13 cellular contexts compared by ENCODE assay signal in the genomic region with DNA sequence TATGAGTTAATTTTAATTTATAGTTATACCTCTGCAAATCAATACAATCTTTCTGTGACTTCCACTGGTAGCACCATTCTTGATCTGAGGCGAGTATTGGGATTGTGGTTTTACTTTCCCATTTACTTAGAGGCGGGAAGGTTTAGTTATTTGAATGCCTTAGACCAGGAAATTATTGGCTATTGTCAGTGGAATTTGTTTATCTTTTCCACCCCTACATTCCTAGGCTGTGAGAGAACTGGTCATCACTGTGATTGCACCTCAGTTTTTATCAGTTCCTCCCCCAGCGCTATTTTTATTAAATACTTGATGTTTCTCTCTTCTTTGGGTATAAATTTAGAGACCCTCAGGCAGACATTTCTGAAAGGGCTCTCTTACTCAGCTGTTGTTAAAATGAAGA. TPM values are rescaled to one million over a fixed set of nuclear protein-coding genes. Genes with fewer than 3 reads are reported as not detected.
DNase-seq lines count a peak whose midpoint lies in the region; ATAC-seq, FAIRE-seq and TF ChIP-seq lines count a peak whose summit lies in the region.
"Had no signal": no experiment of that assay in that cellular context is flagged by ENCODE, and none has a peak within 500 bp of the region (broad histone marks: within the 10 kb centered on the region; RNA-seq: fewer than 3 reads in every experiment).

No MANE protein-coding gene starts in this region.

- H3K27me3 ChIP-seq in GM23248 (replicated peaks; ENCODE audit: insufficient read depth) (no peaks in the 10 kb centered on the region), pancreas (no peaks in the 10 kb centered on the region)
- H3K27me3 ChIP-seq: colonic mucosa, upper lobe of left lung had no signal

- 0 out of 2 replicates have a peak overlapping the region, but pooled peaks have one; percentile 24 for H3K4me3 ChIP-seq in GM23248
- no peak overlapping the region for H3K4me3 ChIP-seq in fibroblast of villous mesenchyme (ENCODE audit: low read depth, low read length)
- H3K4me3 ChIP-seq in pancreas = no peak overlapping the region
- H3K4me3 ChIP-seq: colonic mucosa had no signal

- in situ Hi-C loops in GM23248 (cut with MboI) = no loop called here

- H3K9me3 ChIP-seq in GM23248 (ENCODE audit: low read depth) = no peaks in the 10 kb centered on the region
- H3K9me3 ChIP-seq in pancreas = no peaks in the 10 kb centered on the region
- H3K9me3 ChIP-seq: colonic mucosa, upper lobe of left lung had no signal

- H3K4me1 ChIP-seq in GM23248 (ENCODE audit: insufficient read depth) (peaks cover 40% of the 10 kb centered on the region), pancreas (no peaks in the 10 kb centered on the region)
- H3K4me1 ChIP-seq: colonic mucosa had no signal

- no peak overlapping the region for H3K9ac ChIP-seq in GM23248

- no peak for TF ChIP-seq CTCF in fibroblast of villous mesenchyme (IDR thresholded peaks at IDR 0.05; ENCODE audit: insufficient read depth, low read depth, low read length)
- no peak for TF ChIP-seq CTCF in pancreas (IDR thresholded peaks at IDR 0.05)

- 0 out of 2 replicates have a peak overlapping the region, but pooled peaks have one; percentile 14 for H3K27ac ChIP-seq in GM23248
- H3K27ac ChIP-seq in pancreas = peak overlapping the region in 2 of 4 donors; percentile 25 to 34
- H3K27ac ChIP-seq: colonic mucosa had no signal

- no peak for FAIRE-seq in pancreas (lab: Jason Lieb, UNC)

- H2AFZ ChIP-seq in GM23248 = no peak overlapping the region

- H3F3A ChIP-seq in GM23248 (ENCODE audit: insufficient read depth) = peaks cover 30% of the 10 kb centered on the region

- no peaks in the 10 kb centered on the region for H3K9me2 ChIP-seq in GM23248 (ENCODE audit: insufficient read depth)

- WGBS in GM23248 (ENCODE audit: low coverage in 1 of 2, low lambda C conversion rate in 2 of 2, missing lambda C conversion rate in 2 of 2), 2 experiments = 73 to 83% methylated on average over 3 of the region's 3 CpGs
- WGBS in pancreas, 2 donors = 58 to 65% methylated on average over 3 of the region's 3 CpGs

- DNase-seq in GM23248 (peak; percentile 36), fibroblast of villous mesenchyme (ENCODE audit: low read depth) (peak; percentile 67), pancreas (no peak), HK-2 (ENCODE audit: unreplicated experiment) (no peak), NCI-H146 (lab: John Stamatoyannopoulos, UW) (no peak), NCI-H2107 treated with DMSO at 0.1 percent for 48 hours (lab: John Stamatoyannopoulos, UW; ENCODE audit: unreplicated experiment) (no peak)
- DNase-seq: activated T-cell treated with anti-CD3 and anti-CD28 coated beads, Interleukin-2, amount 50 U/mL, for 1 hour; DMS153; T1000; upper lobe of left lung had no signal

- intact Hi-C loops in pancreas (cut with DNase I) = no loop called here

- peak overlapping the region; percentile 90 for H3K4me2 ChIP-seq in GM23248 (ENCODE audit: unreplicated experiment)

- H3K36me3 ChIP-seq in GM23248 (ENCODE audit: low read depth) = no peaks in the 10 kb centered on the region
- H3K36me3 ChIP-seq in pancreas = no peaks in the 10 kb centered on the region
- H3K36me3 ChIP-seq: colonic mucosa, upper lobe of left lung had no signal

- no peaks in the 10 kb centered on the region for H4K20me1 ChIP-seq in GM23248 (ENCODE audit: insufficient read depth)

- peaks cover 91% of the 10 kb centered on the region for H3K79me2 ChIP-seq in GM23248 (ENCODE audit: insufficient read depth)

- ATAC-seq in SK-N-SH treated with all-trans-retinoic acid at 6 μM for 48 hours (peak; percentile 36), pancreas (peak; percentile 24 to 73 (median 60)), HG02970 (IDR thresholded peaks at IDR 0.05; ENCODE audit: low FRiP score, unreplicated experiment) (no peak)

TF ChIP-seq in SK-N-SH treated with all-trans-retinoic acid at 6 μM for 48 hours, 23 proteins besides CTCF, POLR2A, EP300 and RAD21:
- TF ChIP-seq ARNTL (CRISPR knock-in tag; IDR thresholded peaks at IDR 0.05; ENCODE audit: borderline replicate concordance, low read depth) (no peak), ESRRG (CRISPR knock-in tag; IDR thresholded peaks at IDR 0.05) (no peak), ISL1 (CRISPR knock-in tag; IDR thresholded peaks at IDR 0.05) (no peak), CSDC2 (CRISPR knock-in tag; IDR thresholded peaks at IDR 0.05) (no peak), BACH2 (CRISPR knock-in tag; IDR thresholded peaks at IDR 0.05; ENCODE audit: borderline replicate concordance) (no peak), TCF4 (CRISPR knock-in tag; IDR thresholded peaks at IDR 0.05; ENCODE audit: borderline replicate concordance) (no peak), TOX (CRISPR knock-in tag; IDR thresholded peaks at IDR 0.05; ENCODE audit: borderline replicate concordance) (no peak), ZC3H10 (CRISPR knock-in tag; IDR thresholded peaks at IDR 0.05) (no peak), ZFP30 (CRISPR knock-in tag; IDR thresholded peaks at IDR 0.05) (no peak)
- TF ChIP-seq, protein P1, sequence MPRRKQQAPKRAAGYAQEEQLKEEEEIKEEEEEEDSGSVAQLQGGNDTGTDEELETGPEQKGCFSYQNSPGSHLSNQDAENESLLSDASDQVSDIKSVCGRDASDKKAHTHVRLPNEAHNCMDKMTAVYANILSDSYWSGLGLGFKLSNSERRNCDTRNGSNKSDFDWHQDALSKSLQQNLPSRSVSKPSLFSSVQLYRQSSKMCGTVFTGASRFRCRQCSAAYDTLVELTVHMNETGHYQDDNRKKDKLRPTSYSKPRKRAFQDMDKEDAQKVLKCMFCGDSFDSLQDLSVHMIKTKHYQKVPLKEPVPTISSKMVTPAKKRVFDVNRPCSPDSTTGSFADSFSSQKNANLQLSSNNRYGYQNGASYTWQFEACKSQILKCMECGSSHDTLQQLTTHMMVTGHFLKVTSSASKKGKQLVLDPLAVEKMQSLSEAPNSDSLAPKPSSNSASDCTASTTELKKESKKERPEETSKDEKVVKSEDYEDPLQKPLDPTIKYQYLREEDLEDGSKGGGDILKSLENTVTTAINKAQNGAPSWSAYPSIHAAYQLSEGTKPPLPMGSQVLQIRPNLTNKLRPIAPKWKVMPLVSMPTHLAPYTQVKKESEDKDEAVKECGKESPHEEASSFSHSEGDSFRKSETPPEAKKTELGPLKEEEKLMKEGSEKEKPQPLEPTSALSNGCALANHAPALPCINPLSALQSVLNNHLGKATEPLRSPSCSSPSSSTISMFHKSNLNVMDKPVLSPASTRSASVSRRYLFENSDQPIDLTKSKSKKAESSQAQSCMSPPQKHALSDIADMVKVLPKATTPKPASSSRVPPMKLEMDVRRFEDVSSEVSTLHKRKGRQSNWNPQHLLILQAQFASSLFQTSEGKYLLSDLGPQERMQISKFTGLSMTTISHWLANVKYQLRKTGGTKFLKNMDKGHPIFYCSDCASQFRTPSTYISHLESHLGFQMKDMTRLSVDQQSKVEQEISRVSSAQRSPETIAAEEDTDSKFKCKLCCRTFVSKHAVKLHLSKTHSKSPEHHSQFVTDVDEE (CRISPR knock-in tag; IDR thresholded peaks at IDR 0.05) = no peak
- TF ChIP-seq, protein P2, sequence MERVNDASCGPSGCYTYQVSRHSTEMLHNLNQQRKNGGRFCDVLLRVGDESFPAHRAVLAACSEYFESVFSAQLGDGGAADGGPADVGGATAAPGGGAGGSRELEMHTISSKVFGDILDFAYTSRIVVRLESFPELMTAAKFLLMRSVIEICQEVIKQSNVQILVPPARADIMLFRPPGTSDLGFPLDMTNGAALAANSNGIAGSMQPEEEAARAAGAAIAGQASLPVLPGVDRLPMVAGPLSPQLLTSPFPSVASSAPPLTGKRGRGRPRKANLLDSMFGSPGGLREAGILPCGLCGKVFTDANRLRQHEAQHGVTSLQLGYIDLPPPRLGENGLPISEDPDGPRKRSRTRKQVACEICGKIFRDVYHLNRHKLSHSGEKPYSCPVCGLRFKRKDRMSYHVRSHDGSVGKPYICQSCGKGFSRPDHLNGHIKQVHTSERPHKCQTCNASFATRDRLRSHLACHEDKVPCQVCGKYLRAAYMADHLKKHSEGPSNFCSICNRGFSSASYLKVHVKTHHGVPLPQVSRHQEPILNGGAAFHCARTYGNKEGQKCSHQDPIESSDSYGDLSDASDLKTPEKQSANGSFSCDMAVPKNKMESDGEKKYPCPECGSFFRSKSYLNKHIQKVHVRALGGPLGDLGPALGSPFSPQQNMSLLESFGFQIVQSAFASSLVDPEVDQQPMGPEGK (CRISPR knock-in tag; IDR thresholded peaks at IDR 0.05; ENCODE audit: borderline replicate concordance) = no peak
TF ChIP-seq in SK-N-SH treated with all-trans-retinoic acid at 6 μM for 48 hours: peak in this region for 0.

RNA-seq across cellular contexts. Expression of a gene that starts 29.9 kb away (rescaled TPM):
- 21.2 and 24.9 TPM in 2 replicates for total RNA-seq in GM23248 (2014; rRNA removed; shearing (Covaris generic))
- polyA plus RNA-seq in GM23248 (2016; fragmentation: Nextera tagmentation; extraction: Ambion mirVana) (18.0 and 19.9 TPM in 2 replicates), pancreas (1 to 10 TPM; 4.5 to 7.6 TPM)
- total RNA-seq in fibroblast of villous mesenchyme (29.0 and 41.0 TPM in 2 replicates), pancreas (10 to 100 TPM; 17.6 to 48.3 (median 29.6) TPM)

Comparison
In these comparisons a context has a peak if more than half of its experiments do, and no peak if none do; other contexts are left out.
1. DNase-seq: peak in GM23248 (single experiment) and fibroblast of villous mesenchyme (single experiment); none in pancreas (0 of 6), HK-2 (single experiment), NCI-H146 (single experiment) and NCI-H2107 treated with DMSO at 0.1 percent for 48 hours (single experiment).